In the genomic region with DNA sequence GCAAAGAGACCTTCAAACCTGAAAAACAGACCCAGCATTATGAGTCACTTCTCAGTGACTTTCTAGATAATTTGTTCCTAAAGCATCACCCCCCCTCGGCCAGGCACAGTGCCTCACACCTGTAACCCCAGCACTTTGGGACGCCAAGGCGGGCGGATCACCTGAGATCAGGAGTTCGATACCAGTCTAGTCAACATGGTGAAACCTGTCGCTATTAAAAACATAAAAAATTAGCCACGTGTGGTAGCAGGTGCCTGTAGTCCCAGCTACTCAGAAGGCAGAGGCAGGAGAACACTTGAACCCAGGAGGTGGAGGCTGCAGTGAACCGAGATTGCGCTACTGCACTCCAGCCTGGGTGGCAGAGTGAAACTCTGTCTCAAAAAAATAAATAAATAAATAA, we compare ENCODE assay signal across 9 cellular contexts.
"Had no signal": no experiment of that assay in that cellular context is flagged by ENCODE, and none has a peak within 500 bp of the region (broad histone marks: within the 10 kb centered on the region; RNA-seq: fewer than 3 reads in every experiment).

No MANE protein-coding gene starts in this region.

- H3K27ac ChIP-seq: VCaP, WERI-Rb-1 had no signal

- ATAC-seq: activated CD4-positive, alpha-beta T cell treated with anti-CD3 and anti-CD28 coated beads for 36 hours; activated CD4-positive, CD25-positive, alpha-beta regulatory T cell treated with anti-CD3 and anti-CD28 coated beads, Interleukin-2, amount 50 U/mL, for 24 hours; activated CD8-positive, alpha-beta memory T cell treated with anti-CD3 and anti-CD28 coated beads, Interleukin-2, amount 10 ng/mL, durations not matched to agents 7 days and 5 days; activated CD8-positive, alpha-beta T cell treated with anti-CD3 and anti-CD28 coated beads for 36 hours; activated CD8-positive, alpha-beta T cell treated with anti-CD3 and anti-CD28 coated beads, Interleukin-2, amount 10 ng/mL, durations not matched to agents 7 days and 5 days; T-helper 17 cell; WTC11 had no signal
